In genomic region chr1:184836934-184837698, GRCh38 we compare ENCODE assay signal across 12 cellular contexts.
DNase-seq lines count a peak whose midpoint lies in the region; ATAC-seq lines count a peak whose summit lies in the region.
"Had no signal": no experiment of that assay in that cellular context is flagged by ENCODE, and none has a peak within 500 bp of the region (broad histone marks: within the 10 kb centered on the region; RNA-seq: fewer than 3 reads in every experiment).

No MANE protein-coding gene starts in this region.

- H3K9ac ChIP-seq in SK-N-MC (ENCODE audit: insufficient read length) = no peak overlapping the region

- peaks cover 23 to 27% of the 10 kb centered on the region in 2 donors for H3K4me1 Mint-ChIP-seq in immature natural killer cell
- H3K4me1 Mint-ChIP-seq in T-helper 2 cell treated with Interferon-gamma antibody and Interleukin-4, amounts not matched to agents 5 μg/mL and 100 μg/mL, for 36 hours (ENCODE audit: low read depth) = peaks cover 10% of the 10 kb centered on the region

- DNase-seq in Right ventricle myocardium inferior (ENCODE audit: missing footprints) = no peak
- no peak for DNase-seq in cardiac septum (ENCODE audit: low spot score)
- no peak for DNase-seq in SK-N-MC (ENCODE audit: low read depth, low spot score)
- DNase-seq in immature natural killer cell = no peak
- DNase-seq in T-helper 2 cell treated with Interferon-gamma antibody and Interleukin-4, amounts not matched to agents 5 μg/mL and 100 μg/mL, for 36 hours (ENCODE audit: low spot score) = no peak
- DNase-seq in stimulated activated CD4-positive, alpha-beta T cell treated with anti-CD3 and anti-CD28 coated beads, Interleukin-4, amount 100 ng/mL, for 1 hour = no peak
- DNase-seq: effector CD8-positive, alpha-beta T cell; IMR-90; lower lobe of right lung; NCI-H187 had no signal

- ATAC-seq in Right ventricle myocardium inferior (peak; percentile 25), GM21367 (IDR thresholded peaks at IDR 0.05; ENCODE audit: unreplicated experiment) (no peak), HG02970 (IDR thresholded peaks at IDR 0.05; ENCODE audit: low FRiP score, unreplicated experiment) (no peak)
- ATAC-seq: lower lobe of right lung had no signal

- H3K4me3 Mint-ChIP-seq in immature natural killer cell = no peak overlapping the region
- H3K4me3 Mint-ChIP-seq in T-helper 2 cell treated with Interferon-gamma antibody and Interleukin-4, amounts not matched to agents 5 μg/mL and 100 μg/mL, for 36 hours = no peak overlapping the region

- no peaks in the 10 kb centered on the region for H3K9me3 ChIP-seq in SK-N-MC (ENCODE audit: low read depth, low read length)
- H3K9me3 ChIP-seq: lower lobe of right lung had no signal

- H3K36me3 ChIP-seq in SK-N-MC (ENCODE audit: insufficient read depth, low read length) = peaks cover 6% of the 10 kb centered on the region; the same call in 1 of the 2 replicates
- H3K36me3 ChIP-seq: lower lobe of right lung had no signal

- H3K27ac Mint-ChIP-seq in immature natural killer cell = peak overlapping the region in 4 of 6 donors; percentile 21 to 93 (median 76)
- H3K27ac Mint-ChIP-seq in T-helper 2 cell treated with Interferon-gamma antibody and Interleukin-4, amounts not matched to agents 5 μg/mL and 100 μg/mL, for 36 hours = no peak overlapping the region

- peaks cover 0 to 5% (median 0%) of the 10 kb centered on the region in 6 donors for H3K9me3 Mint-ChIP-seq in immature natural killer cell
- H3K9me3 Mint-ChIP-seq in T-helper 2 cell treated with Interferon-gamma antibody and Interleukin-4, amounts not matched to agents 5 μg/mL and 100 μg/mL, for 36 hours = peaks cover 4% of the 10 kb centered on the region

- intact Hi-C loops in Right ventricle myocardium inferior (cut with DNase I) (no loop called here), cardiac septum (cut with DNase I) (no loop called here)

- H3K36me3 Mint-ChIP-seq in immature natural killer cell = peaks cover 0 to 9% (median 8%) of the 10 kb centered on the region in 3 donors
- peaks cover 25% of the 10 kb centered on the region for H3K36me3 Mint-ChIP-seq in T-helper 2 cell treated with Interferon-gamma antibody and Interleukin-4, amounts not matched to agents 5 μg/mL and 100 μg/mL, for 36 hours (ENCODE audit: low read depth)

- H3K4me3 ChIP-seq in SK-N-MC = no peak overlapping the region
- H3K4me3 ChIP-seq: lower lobe of right lung had no signal

- peaks cover 0 to 3% (median 0%) of the 10 kb centered on the region in 3 donors for H3K27me3 Mint-ChIP-seq in immature natural killer cell (ENCODE audit: low read depth in 3 of 3)
- no peaks in the 10 kb centered on the region for H3K27me3 Mint-ChIP-seq in T-helper 2 cell treated with Interferon-gamma antibody and Interleukin-4, amounts not matched to agents 5 μg/mL and 100 μg/mL, for 36 hours (ENCODE audit: low read depth)

- peak overlapping the region; percentile 73; the same call in 1 of the 2 replicates for H3K27ac ChIP-seq in SK-N-MC
